ENCODE assay signal across 26 cellular contexts in genomic region chr7:36215017-36215621, GRCh38.
DNase-seq lines count a peak whose midpoint lies in the region; ATAC-seq and TF ChIP-seq lines count a peak whose summit lies in the region.
"Had no signal": no experiment of that assay in that cellular context is flagged by ENCODE, and none has a peak within 500 bp of the region (broad histone marks: within the 10 kb centered on the region; RNA-seq: fewer than 3 reads in every experiment).

No MANE protein-coding gene starts in this region.

- H3K4me3 Mint-ChIP-seq in nephron progenitor cell, result no peak overlapping the region
- H3K4me3 Mint-ChIP-seq: activated B cell treated with CpG ODN at 0.5 μM for 24 hours; activated naive CD8-positive, alpha-beta T cell; activated T-helper 1 cell treated with anti-CD3 and anti-CD28 coated beads, Interleukin-12 subunit alpha, Interleukin-12 subunit beta, Interleukin-2, Interleukin-4 antibody, amounts not matched to agents 30 ng/mL and 10 ng/mL and 1 ng/mL, durations not matched to agents 14 hours and 24 hours and 36 hours; CD4-positive, CD25-positive, alpha-beta regulatory T cell; immature natural killer cell; naive thymus-derived CD8-positive, alpha-beta T cell had no signal

- H3K27me3 Mint-ChIP-seq in nephron progenitor cell (ENCODE audit: low read depth, poor library complexity), result no peaks in the 10 kb centered on the region

- 60% methylated on average over 8 of the region's 15 CpGs for WGBS in esophagus muscularis mucosa

- H3K9me2 ChIP-seq in Karpas-422 (replicated peaks; ENCODE audit: insufficient read depth, low read length), result no peaks in the 10 kb centered on the region

- no peak for TF ChIP-seq EP300 in esophagus muscularis mucosa (IDR thresholded peaks at IDR 0.05)

- H3K36me3 Mint-ChIP-seq in nephron progenitor cell (ENCODE audit: low read depth), result peaks cover 15% of the 10 kb centered on the region
- H3K36me3 Mint-ChIP-seq: CD4-positive, CD25-positive, alpha-beta regulatory T cell; immature natural killer cell; naive thymus-derived CD8-positive, alpha-beta T cell had no signal

- 0 out of 2 replicates have a peak, but pooled peaks cover 6% of the 10 kb centered on the region for H4K20me1 ChIP-seq in BLaER1
- peaks cover 5% of the 10 kb centered on the region; the same call in 1 of the 2 replicates for H4K20me1 ChIP-seq in Karpas-422 (ENCODE audit: insufficient read depth, low read depth, low read length)

- no peak overlapping the region for H3K4me3 ChIP-seq in BLaER1
- H3K4me3 ChIP-seq in Karpas-422 (ENCODE audit: low read length), result no peak overlapping the region
- no peak overlapping the region for H3K4me3 ChIP-seq in esophagus muscularis mucosa
- H3K4me3 ChIP-seq: body of pancreas, dorsolateral prefrontal cortex, upper lobe of left lung had no signal

- TF ChIP-seq POLR2A in esophagus muscularis mucosa (IDR thresholded peaks at IDR 0.05; ENCODE audit: low read depth), result no peak

- no peak overlapping the region for H3K9ac ChIP-seq in BLaER1
- H3K9ac ChIP-seq in Karpas-422 (ENCODE audit: low read length), result peak overlapping the region; percentile 22; the same call in 1 of the 2 replicates

- peak overlapping the region; percentile 75 for H3K4me2 ChIP-seq in BLaER1
- H3K4me2 ChIP-seq in Karpas-422 (ENCODE audit: low read depth, low read length, poor library complexity, severe bottlenecking), result peak overlapping the region; percentile 49

- no peak overlapping the region for H3K27ac Mint-ChIP-seq in nephron progenitor cell
- H3K27ac Mint-ChIP-seq: activated B cell treated with CpG ODN at 0.5 μM for 24 hours; activated naive CD8-positive, alpha-beta T cell; activated T-helper 1 cell treated with anti-CD3 and anti-CD28 coated beads, Interleukin-12 subunit alpha, Interleukin-12 subunit beta, Interleukin-2, Interleukin-4 antibody, amounts not matched to agents 30 ng/mL and 10 ng/mL and 1 ng/mL, durations not matched to agents 14 hours and 24 hours and 36 hours; CD4-positive, CD25-positive, alpha-beta regulatory T cell; immature natural killer cell; naive thymus-derived CD8-positive, alpha-beta T cell had no signal

- intact Hi-C loops in esophagus muscularis mucosa (cut with DNase I), result no loop called here

- TF ChIP-seq CTCF in esophagus muscularis mucosa (IDR thresholded peaks at IDR 0.05) (no peak), nephron progenitor cell (IDR thresholded peaks at IDR 0.05) (no peak)

- ATAC-seq in GM18520 (IDR thresholded peaks at IDR 0.05; ENCODE audit: unreplicated experiment) (no peak), HG02798 (IDR thresholded peaks at IDR 0.05; ENCODE audit: poor library complexity, unreplicated experiment) (no peak), GM21576 (IDR thresholded peaks at IDR 0.05; ENCODE audit: unreplicated experiment) (no peak)
- ATAC-seq: body of pancreas; naive thymus-derived CD8-positive, alpha-beta T cell had no signal

- no peaks in the 10 kb centered on the region for H3K9me3 ChIP-seq in BLaER1
- no peaks in the 10 kb centered on the region for H3K9me3 ChIP-seq in Karpas-422 (ENCODE audit: low read length)
- H3K9me3 ChIP-seq in esophagus muscularis mucosa, result no peaks in the 10 kb centered on the region
- H3K9me3 ChIP-seq: body of pancreas, upper lobe of left lung had no signal

- H3K27ac ChIP-seq in BLaER1, result no peak overlapping the region
- H3K27ac ChIP-seq in Karpas-422 (ENCODE audit: low read length), result peak overlapping the region; percentile 55
- H3K27ac ChIP-seq in esophagus muscularis mucosa (replicated peaks in 1 of 4), result peak overlapping the region; percentile 53 to 78 (median 62)
- H3K27ac ChIP-seq: body of pancreas, HL-60, upper lobe of left lung had no signal

- H2AFZ ChIP-seq in Karpas-422 (ENCODE audit: low read length), result no peak overlapping the region

- H3K9me3 Mint-ChIP-seq in nephron progenitor cell, result peaks cover 19% of the 10 kb centered on the region
- H3K9me3 Mint-ChIP-seq: activated B cell treated with CpG ODN at 0.5 μM for 24 hours; activated T-helper 1 cell treated with anti-CD3 and anti-CD28 coated beads, Interleukin-12 subunit alpha, Interleukin-12 subunit beta, Interleukin-2, Interleukin-4 antibody, amounts not matched to agents 30 ng/mL and 10 ng/mL and 1 ng/mL, durations not matched to agents 14 hours and 24 hours and 36 hours had no signal

- H3K4me1 ChIP-seq in BLaER1 (peaks cover 41% of the 10 kb centered on the region), Karpas-422 (ENCODE audit: low read length) (peaks cover 74% of the 10 kb centered on the region), esophagus muscularis mucosa (peaks cover 35 to 71% (median 64%) of the 10 kb centered on the region in 4 donors)

- peaks cover 63% of the 10 kb centered on the region for H3K4me1 Mint-ChIP-seq in nephron progenitor cell
- H3K4me1 Mint-ChIP-seq: immature natural killer cell had no signal

- H3K27me3 ChIP-seq in BLaER1, result no peaks in the 10 kb centered on the region
- H3K27me3 ChIP-seq in Karpas-422 (ENCODE audit: low read length), result no peaks in the 10 kb centered on the region
- no peaks in the 10 kb centered on the region for H3K27me3 ChIP-seq in esophagus muscularis mucosa
- H3K27me3 ChIP-seq: body of pancreas, dorsolateral prefrontal cortex, upper lobe of left lung had no signal

- DNase-seq in Karpas-422, result no peak
- DNase-seq in esophagus muscularis mucosa (ENCODE audit: extremely low spot score), result no peak
- DNase-seq in nephron progenitor cell, result peak; percentile 23
- DNase-seq in H4 (ENCODE audit: low spot score), result no peak
- DNase-seq: ACHN; activated B cell treated with CpG ODN at 0.5 μM for 24 hours; body of pancreas; CD4-positive, CD25-positive, alpha-beta regulatory T cell; dorsolateral prefrontal cortex; erythroblast; immature natural killer cell; KG1; naive thymus-derived CD8-positive, alpha-beta T cell; NCI-H1048; NCI-H2029 treated with DMSO at 0.1 percent for 48 hours; NCI-H526 treated with DMSO at 0.1 percent for 48 hours; SIG-M5; stimulated activated naive CD4-positive, alpha-beta T cell had no signal

- H3K36me3 ChIP-seq in BLaER1, result no peaks in the 10 kb centered on the region
- H3K36me3 ChIP-seq in Karpas-422 (ENCODE audit: insufficient read depth, low read length), result peaks cover 10% of the 10 kb centered on the region; the same call in 1 of the 2 replicates
- H3K36me3 ChIP-seq in esophagus muscularis mucosa, result no peaks in the 10 kb centered on the region
- H3K36me3 ChIP-seq: upper lobe of left lung had no signal

- H3K79me2 ChIP-seq in Karpas-422 (ENCODE audit: low read length), result peaks cover 99% of the 10 kb centered on the region
